In genomic region chr9:121498487-121499176, GRCh38 we compare ENCODE assay signal across 8 cellular contexts. TPM values are rescaled to one million over a fixed set of nuclear protein-coding genes. Genes with fewer than 3 reads are reported as not detected.
DNase-seq lines count a peak whose midpoint lies in the region; ATAC-seq, FAIRE-seq and TF ChIP-seq lines count a peak whose summit lies in the region.

No MANE protein-coding gene starts in this region.

- peaks cover 10% of the 10 kb centered on the region for H3K9me3 Mint-ChIP-seq in T-helper 1 cell treated with Interleukin-12 subunit alpha and Interleukin-12 subunit beta and Interleukin-4 antibody, amounts not matched to agents 30 μg/mL and 1 μg/mL, for 36 hours
- peaks cover 10 to 11% of the 10 kb centered on the region in 2 donors for H3K9me3 Mint-ChIP-seq in stimulated activated naive CD8-positive, alpha-beta T cell treated with anti-CD3 and anti-CD28 coated beads, Interleukin-15, amount 100 ng/mL, for 72 hours

- H3K4me2 ChIP-seq in MM.1S (ENCODE audit: low read depth, low read length): peak overlapping the region; percentile 96

- no peak overlapping the region for H3K27ac Mint-ChIP-seq in T-helper 1 cell treated with Interleukin-12 subunit alpha and Interleukin-12 subunit beta and Interleukin-4 antibody, amounts not matched to agents 30 μg/mL and 1 μg/mL, for 36 hours
- H3K27ac Mint-ChIP-seq in stimulated activated naive CD8-positive, alpha-beta T cell treated with anti-CD3 and anti-CD28 coated beads, Interleukin-15, amount 100 ng/mL, for 72 hours: no peak overlapping the region

- H3K36me3 Mint-ChIP-seq in T-helper 1 cell treated with Interleukin-12 subunit alpha and Interleukin-12 subunit beta and Interleukin-4 antibody, amounts not matched to agents 30 μg/mL and 1 μg/mL, for 36 hours (ENCODE audit: low read depth): peaks cover 2% of the 10 kb centered on the region

- intact Hi-C loops in kidney (cut with DNase I): no loop called here

- in situ Hi-C loops in brain microvascular endothelial cell (cut with HindIII; ENCODE audit: low pct_ligation_motif_present, low sequenced_read_pairs): no loop called here

- H3K79me2 ChIP-seq in MM.1S (ENCODE audit: low read length): no peaks in the 10 kb centered on the region

- FAIRE-seq in kidney (lab: Jason Lieb, UNC) (no peak), RCC 7860 (lab: Jason Lieb, UNC) (no peak)

- H3K4me3 Mint-ChIP-seq in T-helper 1 cell treated with Interleukin-12 subunit alpha and Interleukin-12 subunit beta and Interleukin-4 antibody, amounts not matched to agents 30 μg/mL and 1 μg/mL, for 36 hours: peak overlapping the region; percentile 77
- H3K4me3 Mint-ChIP-seq in stimulated activated naive CD8-positive, alpha-beta T cell treated with anti-CD3 and anti-CD28 coated beads, Interleukin-15, amount 100 ng/mL, for 72 hours: peak overlapping the region; percentile 83 to 85

- H3K27ac ChIP-seq in MM.1S (ENCODE audit: low read length) (no peak overlapping the region), brain microvascular endothelial cell (no peak overlapping the region), kidney (ENCODE audit: low read depth in 2 of 2, low read length in 2 of 2) (peak overlapping the region in 1 of 2 donors; percentile 47)

- H4K20me1 ChIP-seq in MM.1S (ENCODE audit: insufficient read depth, low read length): no peaks in the 10 kb centered on the region

- ATAC-seq in stimulated activated naive CD8-positive, alpha-beta T cell treated with anti-CD3 and anti-CD28 coated beads, Interleukin-15, amount 100 ng/mL, for 72 hours: peak; percentile 53

- TF ChIP-seq CTCF in MM.1S (IDR thresholded peaks at IDR 0.05; ENCODE audit: low read length) (no peak), brain microvascular endothelial cell (IDR thresholded peaks at IDR 0.05; ENCODE audit: low read depth, low read length, missing control alignments) (peak; percentile 17), kidney (IDR thresholded peaks at IDR 0.05; ENCODE audit: borderline replicate concordance, extremely low read depth, insufficient read depth) (no peak)

- no peaks in the 10 kb centered on the region for H3F3A ChIP-seq in MM.1S (ENCODE audit: insufficient read depth, low read length)

- H3K9ac ChIP-seq in MM.1S (ENCODE audit: low read length): no peak overlapping the region
- peak overlapping the region in 1 of 2 donors; percentile 23 for H3K9ac ChIP-seq in kidney (ENCODE audit: low read length in 2 of 2)

- peaks cover 41% of the 10 kb centered on the region for H3K27me3 ChIP-seq in MM.1S (replicated peaks; ENCODE audit: insufficient read depth, low read length)
- peaks cover 13% of the 10 kb centered on the region for H3K27me3 ChIP-seq in brain microvascular endothelial cell (replicated peaks)

- H3K36me3 ChIP-seq in MM.1S (replicated peaks; ENCODE audit: insufficient read depth, low read length) (no peaks in the 10 kb centered on the region), brain microvascular endothelial cell (replicated peaks) (no peaks in the 10 kb centered on the region), kidney (ENCODE audit: control insufficient read depth in 1 of 2, insufficient read depth in 2 of 2, low read length in 2 of 2) (no peaks in the 10 kb centered on the region)

- no peaks in the 10 kb centered on the region for H3K9me2 ChIP-seq in MM.1S (replicated peaks; ENCODE audit: insufficient read depth, low read length)

- H3K9me3 ChIP-seq in MM.1S (replicated peaks; ENCODE audit: insufficient read depth, low read length): no peaks in the 10 kb centered on the region
- H3K9me3 ChIP-seq in kidney (ENCODE audit: control insufficient read depth in 1 of 2, low read length in 2 of 2): peaks cover 0 to 3% of the 10 kb centered on the region in 2 donors

- DNase-seq in T-helper 1 cell (no peak), MM.1S (no peak), brain microvascular endothelial cell (no peak), kidney (no peak), islet precursor cell (no peak), RCC 7860 (ENCODE audit: low spot score) (no peak)
- DNase-seq in stimulated activated naive CD8-positive, alpha-beta T cell treated with anti-CD3 and anti-CD28 coated beads, Interleukin-15, amount 100 ng/mL, for 72 hours: peak; percentile 4 to 13

- H3K27me3 Mint-ChIP-seq in T-helper 1 cell treated with Interleukin-12 subunit alpha and Interleukin-12 subunit beta and Interleukin-4 antibody, amounts not matched to agents 30 μg/mL and 1 μg/mL, for 36 hours (ENCODE audit: low read depth): peaks cover 69% of the 10 kb centered on the region
- peaks cover 79% of the 10 kb centered on the region for H3K27me3 Mint-ChIP-seq in stimulated activated naive CD8-positive, alpha-beta T cell treated with anti-CD3 and anti-CD28 coated beads, Interleukin-15, amount 100 ng/mL, for 72 hours

- peaks cover 22% of the 10 kb centered on the region for H3K4me1 Mint-ChIP-seq in T-helper 1 cell treated with Interleukin-12 subunit alpha and Interleukin-12 subunit beta and Interleukin-4 antibody, amounts not matched to agents 30 μg/mL and 1 μg/mL, for 36 hours (ENCODE audit: low read depth)
- H3K4me1 Mint-ChIP-seq in stimulated activated naive CD8-positive, alpha-beta T cell treated with anti-CD3 and anti-CD28 coated beads, Interleukin-15, amount 100 ng/mL, for 72 hours: peaks cover 31% of the 10 kb centered on the region

- H3K4me1 ChIP-seq in MM.1S (ENCODE audit: low read length) (peaks cover 3% of the 10 kb centered on the region; the same call in 1 of the 2 replicates), kidney (ENCODE audit: control insufficient read depth in 1 of 2, insufficient read depth in 1 of 2, low read depth in 1 of 2, low read length in 2 of 2) (peaks cover 5 to 16% of the 10 kb centered on the region in 2 donors)

- H3K4me3 ChIP-seq in MM.1S (ENCODE audit: low read length) (peak overlapping the region; percentile 43), brain microvascular endothelial cell (ENCODE audit: low read depth, low read length) (no peak overlapping the region), kidney (ENCODE audit: low read length in 2 of 2) (peak overlapping the region; percentile 58 to 59)

- H2AFZ ChIP-seq in MM.1S (ENCODE audit: low read length): peak overlapping the region; percentile 37

RNA-seq across cellular contexts. Expression of gene GGTA1, which starts 1.0 kb away (rescaled TPM):
- 11.0 TPM for total RNA-seq in kidney
- polyA plus RNA-seq in kidney (ENCODE audit: insufficient read depth, low read depth, low replicate concordance): 6.8 TPM

Comparison
In these comparisons a context has a peak if more than half of its experiments do, and no peak if none do; other contexts are left out.
1. DNase-seq: peak in stimulated activated naive CD8-positive, alpha-beta T cell treated with anti-CD3 and anti-CD28 coated beads, Interleukin-15, amount 100 ng/mL, for 72 hours (2 of 2); none in T-helper 1 cell (0 of 5), MM.1S (single experiment), brain microvascular endothelial cell (single experiment), kidney (single experiment), islet precursor cell (single experiment) and RCC 7860 (single experiment).